Comparison of ENCODE assay signal across 8 cellular contexts in the genomic region with DNA sequence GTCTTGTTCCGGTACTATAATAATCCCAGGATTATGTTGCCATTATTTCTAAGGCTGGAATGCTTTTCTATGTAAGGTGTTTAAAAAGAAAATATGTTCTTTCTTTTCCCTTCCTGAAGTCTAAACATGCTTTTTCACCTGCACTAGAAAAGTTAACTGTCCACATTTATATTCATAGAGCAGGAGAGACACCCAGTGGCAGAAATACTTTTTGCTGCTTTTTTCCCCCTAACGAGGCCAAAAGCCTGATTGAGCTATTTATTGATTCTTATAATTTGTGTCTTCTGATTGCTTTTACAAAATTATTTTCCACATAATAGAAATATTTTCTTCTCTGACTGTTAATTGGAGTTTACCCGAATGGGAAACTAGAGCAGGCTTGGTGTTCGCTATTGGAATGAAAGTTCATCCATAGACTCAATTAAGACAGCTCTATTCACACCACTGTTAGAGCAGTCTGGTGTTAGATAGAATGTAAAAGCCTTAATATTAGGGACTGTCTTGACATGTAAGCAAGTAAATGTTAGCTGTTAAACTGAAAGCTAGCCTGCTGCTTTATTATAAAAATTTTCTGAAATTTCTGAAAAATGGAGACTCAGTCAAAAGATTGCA. TPM values are rescaled to one million over a fixed set of nuclear protein-coding genes. Genes with fewer than 3 reads are reported as not detected.
DNase-seq lines count a peak whose midpoint lies in the region; ATAC-seq and TF ChIP-seq lines count a peak whose summit lies in the region.

No MANE protein-coding gene starts in this region.

- H3K36me3 ChIP-seq in GM23338 (ENCODE audit: insufficient read depth): peaks cover 4% of the 10 kb centered on the region

- H3K9me3 Mint-ChIP-seq in activated naive CD4-positive, alpha-beta T cell treated with anti-CD3 and anti-CD28 coated beads, Interleukin-2, amount 50 U/mL, for 24 hours: no peaks in the 10 kb centered on the region
- H3K9me3 Mint-ChIP-seq in GM23338: no peaks in the 10 kb centered on the region

- H3K4me3 ChIP-seq in GM23338: no peak overlapping the region

- H2AFZ ChIP-seq in GM23338: no peak overlapping the region

- no peaks in the 10 kb centered on the region for H3K4me1 ChIP-seq in GM23338 (ENCODE audit: insufficient read depth)

- no peaks in the 10 kb centered on the region; the same call in 1 of the 2 replicates for H3K79me2 ChIP-seq in GM23338 (replicated peaks; ENCODE audit: insufficient read depth)

- no peaks in the 10 kb centered on the region for H3K27me3 ChIP-seq in GM23338 (ENCODE audit: insufficient read depth)

- no peak for DNase-seq in activated naive CD4-positive, alpha-beta T cell treated with anti-CD3 and anti-CD28 coated beads, Interleukin-2, amount 50 U/mL, for 16 hours
- DNase-seq in GM23338 (ENCODE audit: low spot score): peak; percentile 35
- DNase-seq in NCI-H526 treated with DMSO at 0.1 percent for 48 hours (lab: John Stamatoyannopoulos, UW): peak; percentile 25
- peak; percentile 48 for DNase-seq in cerebellum (ENCODE audit: low spot score)
- DNase-seq in midbrain (lab: John Stamatoyannopoulos, UW): peak; percentile 79

- no peaks in the 10 kb centered on the region for H3K27me3 Mint-ChIP-seq in activated naive CD4-positive, alpha-beta T cell treated with anti-CD3 and anti-CD28 coated beads, Interleukin-2, amount 50 U/mL, for 24 hours
- H3K27me3 Mint-ChIP-seq in GM23338 (ENCODE audit: insufficient read depth, low read depth, poor library complexity): no peaks in the 10 kb centered on the region

- H3F3A ChIP-seq in GM23338 (replicated peaks; ENCODE audit: low read depth): no peaks in the 10 kb centered on the region

- TF ChIP-seq CTCF in GM23338 (conservative IDR thresholded peaks at IDR 0.05; ENCODE audit: low read depth in 2 of 2): peak; percentile 60 to 74

- H3K4me1 Mint-ChIP-seq in activated naive CD4-positive, alpha-beta T cell treated with anti-CD3 and anti-CD28 coated beads, Interleukin-2, amount 50 U/mL, for 24 hours: peaks cover 19% of the 10 kb centered on the region
- H3K4me1 Mint-ChIP-seq in GM23338: no peaks in the 10 kb centered on the region; the same call in 2 of the 3 replicates

- no peaks in the 10 kb centered on the region for H3K9me2 ChIP-seq in GM23338 (ENCODE audit: insufficient read depth)

- ATAC-seq in GM23338 (no peak), GM19328 (IDR thresholded peaks at IDR 0.05; ENCODE audit: unreplicated experiment) (no peak), HG02763 (IDR thresholded peaks at IDR 0.05; ENCODE audit: unreplicated experiment) (no peak)

- H3K4me3 Mint-ChIP-seq in activated naive CD4-positive, alpha-beta T cell treated with anti-CD3 and anti-CD28 coated beads, Interleukin-2, amount 50 U/mL, for 24 hours: no peak overlapping the region
- H3K4me3 Mint-ChIP-seq in GM23338: no peak overlapping the region

- H3K27ac Mint-ChIP-seq in activated naive CD4-positive, alpha-beta T cell treated with anti-CD3 and anti-CD28 coated beads, Interleukin-2, amount 50 U/mL, for 24 hours: peak overlapping the region; percentile 79
- no peak overlapping the region for H3K27ac Mint-ChIP-seq in GM23338

- no peak overlapping the region for H3K4me2 ChIP-seq in GM23338

- no peak overlapping the region for H3K27ac ChIP-seq in GM23338 (ENCODE audit: low read depth)

- H4K20me1 ChIP-seq in GM23338 (replicated peaks; ENCODE audit: insufficient read depth): peaks cover 9% of the 10 kb centered on the region; the same call in 1 of the 2 replicates

- H3K36me3 Mint-ChIP-seq in activated naive CD4-positive, alpha-beta T cell treated with anti-CD3 and anti-CD28 coated beads, Interleukin-2, amount 50 U/mL, for 24 hours: peaks cover 6% of the 10 kb centered on the region
- peaks cover 14% of the 10 kb centered on the region; the same call in 2 of the 3 replicates for H3K36me3 Mint-ChIP-seq in GM23338 (ENCODE audit: low read depth)

TF ChIP-seq in GM23338, 12 proteins besides CTCF, POLR2A, EP300 and RAD21:
- TF ChIP-seq EZH2 (IDR thresholded peaks at IDR 0.05; ENCODE audit: low read depth, unreplicated experiment) (no peak), ZNF331 (CRISPR knock-in tag; IDR thresholded peaks at IDR 0.05; ENCODE audit: low read depth) (no peak), STAT1 (IDR thresholded peaks at IDR 0.05; ENCODE audit: unreplicated experiment) (no peak)
- TF ChIP-seq, protein P1, sequence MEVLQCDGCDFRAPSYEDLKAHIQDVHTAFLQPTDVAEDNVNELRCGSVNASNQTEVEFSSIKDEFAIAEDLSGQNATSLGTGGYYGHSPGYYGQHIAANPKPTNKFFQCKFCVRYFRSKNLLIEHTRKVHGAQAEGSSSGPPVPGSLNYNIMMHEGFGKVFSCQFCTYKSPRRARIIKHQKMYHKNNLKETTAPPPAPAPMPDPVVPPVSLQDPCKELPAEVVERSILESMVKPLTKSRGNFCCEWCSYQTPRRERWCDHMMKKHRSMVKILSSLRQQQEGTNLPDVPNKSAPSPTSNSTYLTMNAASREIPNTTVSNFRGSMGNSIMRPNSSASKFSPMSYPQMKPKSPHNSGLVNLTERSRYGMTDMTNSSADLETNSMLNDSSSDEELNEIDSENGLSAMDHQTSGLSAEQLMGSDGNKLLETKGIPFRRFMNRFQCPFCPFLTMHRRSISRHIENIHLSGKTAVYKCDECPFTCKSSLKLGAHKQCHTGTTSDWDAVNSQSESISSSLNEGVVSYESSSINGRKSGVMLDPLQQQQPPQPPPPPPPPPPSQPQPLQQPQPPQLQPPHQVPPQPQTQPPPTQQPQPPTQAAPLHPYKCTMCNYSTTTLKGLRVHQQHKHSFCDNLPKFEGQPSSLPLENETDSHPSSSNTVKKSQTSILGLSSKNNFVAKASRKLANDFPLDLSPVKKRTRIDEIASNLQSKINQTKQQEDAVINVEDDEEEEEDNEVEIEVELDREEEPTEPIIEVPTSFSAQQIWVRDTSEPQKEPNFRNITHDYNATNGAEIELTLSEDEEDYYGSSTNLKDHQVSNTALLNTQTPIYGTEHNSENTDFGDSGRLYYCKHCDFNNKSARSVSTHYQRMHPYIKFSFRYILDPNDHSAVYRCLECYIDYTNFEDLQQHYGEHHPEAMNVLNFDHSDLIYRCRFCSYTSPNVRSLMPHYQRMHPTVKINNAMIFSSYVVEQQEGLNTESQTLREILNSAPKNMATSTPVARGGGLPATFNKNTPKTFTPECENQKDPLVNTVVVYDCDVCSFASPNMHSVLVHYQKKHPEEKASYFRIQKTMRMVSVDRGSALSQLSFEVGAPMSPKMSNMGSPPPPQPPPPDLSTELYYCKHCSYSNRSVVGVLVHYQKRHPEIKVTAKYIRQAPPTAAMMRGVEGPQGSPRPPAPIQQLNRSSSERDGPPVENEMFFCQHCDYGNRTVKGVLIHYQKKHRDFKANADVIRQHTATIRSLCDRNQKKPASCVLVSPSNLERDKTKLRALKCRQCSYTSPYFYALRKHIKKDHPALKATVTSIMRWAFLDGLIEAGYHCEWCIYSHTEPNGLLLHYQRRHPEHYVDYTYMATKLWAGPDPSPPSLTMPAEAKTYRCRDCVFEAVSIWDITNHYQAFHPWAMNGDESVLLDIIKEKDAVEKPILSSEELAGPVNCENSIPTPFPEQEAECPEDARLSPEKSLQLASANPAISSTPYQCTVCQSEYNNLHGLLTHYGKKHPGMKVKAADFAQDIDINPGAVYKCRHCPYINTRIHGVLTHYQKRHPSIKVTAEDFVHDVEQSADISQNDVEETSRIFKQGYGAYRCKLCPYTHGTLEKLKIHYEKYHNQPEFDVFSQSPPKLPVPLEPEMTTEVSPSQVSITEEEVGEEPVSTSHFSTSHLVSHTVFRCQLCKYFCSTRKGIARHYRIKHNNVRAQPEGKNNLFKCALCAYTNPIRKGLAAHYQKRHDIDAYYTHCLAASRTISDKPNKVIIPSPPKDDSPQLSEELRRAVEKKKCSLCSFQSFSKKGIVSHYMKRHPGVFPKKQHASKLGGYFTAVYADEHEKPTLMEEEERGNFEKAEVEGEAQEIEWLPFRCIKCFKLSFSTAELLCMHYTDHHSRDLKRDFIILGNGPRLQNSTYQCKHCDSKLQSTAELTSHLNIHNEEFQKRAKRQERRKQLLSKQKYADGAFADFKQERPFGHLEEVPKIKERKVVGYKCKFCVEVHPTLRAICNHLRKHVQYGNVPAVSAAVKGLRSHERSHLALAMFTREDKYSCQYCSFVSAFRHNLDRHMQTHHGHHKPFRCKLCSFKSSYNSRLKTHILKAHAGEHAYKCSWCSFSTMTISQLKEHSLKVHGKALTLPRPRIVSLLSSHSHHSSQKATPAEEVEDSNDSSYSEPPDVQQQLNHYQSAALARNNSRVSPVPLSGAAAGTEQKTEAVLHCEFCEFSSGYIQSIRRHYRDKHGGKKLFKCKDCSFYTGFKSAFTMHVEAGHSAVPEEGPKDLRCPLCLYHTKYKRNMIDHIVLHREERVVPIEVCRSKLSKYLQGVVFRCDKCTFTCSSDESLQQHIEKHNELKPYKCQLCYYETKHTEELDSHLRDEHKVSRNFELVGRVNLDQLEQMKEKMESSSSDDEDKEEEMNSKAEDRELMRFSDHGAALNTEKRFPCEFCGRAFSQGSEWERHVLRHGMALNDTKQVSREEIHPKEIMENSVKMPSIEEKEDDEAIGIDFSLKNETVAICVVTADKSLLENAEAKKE (CRISPR knock-in tag; IDR thresholded peaks at IDR 0.05): no peak

RNA-seq across cellular contexts. Expression of a gene that starts 15.8 kb away (rescaled TPM):
- 8.7 and 9.5 TPM in 2 replicates for total RNA-seq in GM23338 (2014; rRNA removed; shearing (Covaris generic))
- polyA plus RNA-seq in GM23338 (2016; fragmentation: Nextera tagmentation; extraction: Ambion mirVana): 3.1 and 3.7 TPM in 2 replicates
- total RNA-seq in cerebellum: 13.0 TPM

RNA-seq across cellular contexts. Expression of a gene that starts 21.5 kb away (rescaled TPM):
- 19.6 and 23.9 TPM in 2 replicates for total RNA-seq in GM23338 (2014; rRNA removed; shearing (Covaris generic))
- polyA plus RNA-seq in GM23338 (2016; fragmentation: Nextera tagmentation; extraction: Ambion mirVana): 18.1 and 18.4 TPM in 2 replicates
- total RNA-seq in cerebellum: 6.9 TPM
